8 cellular contexts compared by ENCODE assay signal in the genomic region with DNA sequence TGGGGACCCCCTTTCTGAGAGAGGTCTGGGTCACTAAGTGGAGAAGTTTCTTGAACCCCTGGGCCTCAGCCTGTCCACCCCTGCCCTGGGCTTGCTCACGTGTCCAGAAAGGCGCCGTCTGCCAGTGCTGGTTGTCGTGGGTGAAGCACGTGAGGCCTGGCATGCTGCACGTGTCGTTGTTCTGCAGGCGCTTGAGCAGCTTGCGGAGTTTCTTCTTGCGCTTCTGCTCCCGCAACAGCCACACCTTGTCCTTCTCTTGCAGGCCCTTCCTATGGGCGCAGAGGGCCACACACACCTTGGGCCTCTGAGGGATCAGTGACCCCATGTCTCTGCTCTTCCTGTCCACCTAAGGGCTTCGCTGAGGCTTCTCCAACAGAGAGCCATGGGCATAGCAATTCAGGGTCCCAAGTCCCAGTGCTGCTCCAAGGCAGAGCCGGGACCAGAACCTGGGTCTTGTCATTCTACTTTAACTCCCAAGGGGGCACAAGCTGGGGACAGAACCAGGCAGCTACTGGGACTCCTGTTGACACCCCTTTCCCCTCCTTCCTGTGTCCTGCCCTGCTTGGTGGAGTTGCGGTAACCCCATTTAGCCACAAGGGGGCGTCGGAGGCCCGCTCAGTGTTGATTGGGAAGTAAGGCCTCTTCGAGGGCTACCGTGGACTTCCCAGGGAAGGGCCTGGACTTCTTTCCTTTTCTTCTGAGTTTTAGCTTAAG.
DNase-seq lines count a peak whose midpoint lies in the region; ATAC-seq and TF ChIP-seq lines count a peak whose summit lies in the region.

No MANE protein-coding gene starts in this region.

- H3K9me3 Mint-ChIP-seq in IgD-negative memory B cell, result no peaks in the 10 kb centered on the region
- no peaks in the 10 kb centered on the region for H3K9me3 Mint-ChIP-seq in activated T-cell treated with anti-CD3 and anti-CD28 coated beads, Interleukin-2, amount 50 U/mL, for 72 hours
- H3K9me3 Mint-ChIP-seq in neural progenitor cell, result no peaks in the 10 kb centered on the region

- H2AFZ ChIP-seq in neural progenitor cell (replicated peaks), result no peak overlapping the region

- no peak overlapping the region for H3K4me2 ChIP-seq in neural progenitor cell

- peak; percentile 76 for DNase-seq in Daoy (ENCODE audit: low read depth)
- DNase-seq in RKO (ENCODE audit: low spot score), result peak; percentile 72
- DNase-seq in activated T-cell treated with anti-CD3 and anti-CD28 coated beads, Interleukin-2, amount 50 U/mL, for 72 hours, result peak; percentile 69 to 73
- peak; percentile 82 for DNase-seq in fibroblast of peridontal ligament (ENCODE audit: extremely low read depth)
- peak; percentile 82 for DNase-seq in neural progenitor cell (ENCODE audit: low spot score)
- peak; percentile 52 for DNase-seq in stromal cell of bone marrow (ENCODE audit: low read depth)

- peak; percentile 97 for TF ChIP-seq CTCF in neural progenitor cell (IDR thresholded peaks at IDR 0.05)

- H3K4me3 Mint-ChIP-seq in IgD-negative memory B cell, result peak overlapping the region in 3 of 4 donors; percentile 3 to 39 (median 38)
- H3K4me3 Mint-ChIP-seq in activated T-cell treated with anti-CD3 and anti-CD28 coated beads, Interleukin-2, amount 50 U/mL, for 72 hours, result no peak overlapping the region
- H3K4me3 Mint-ChIP-seq in neural progenitor cell, result no peak overlapping the region

- H3K4me1 ChIP-seq in neural progenitor cell, result no peaks in the 10 kb centered on the region

- no peak overlapping the region for H3K27ac ChIP-seq in neural progenitor cell

- H3K4me1 Mint-ChIP-seq in IgD-negative memory B cell (peaks cover 0 to 16% (median 5%) of the 10 kb centered on the region in 3 donors), neural progenitor cell (peaks cover 20% of the 10 kb centered on the region)
- H3K4me1 Mint-ChIP-seq in activated T-cell treated with anti-CD3 and anti-CD28 coated beads, Interleukin-2, amount 50 U/mL, for 72 hours (ENCODE audit: low read depth), result no peaks in the 10 kb centered on the region

- H3K36me3 ChIP-seq in neural progenitor cell, result no peaks in the 10 kb centered on the region

- no peaks in the 10 kb centered on the region for H3K79me2 ChIP-seq in neural progenitor cell (ENCODE audit: low read depth)

- no peak overlapping the region for H3K4me3 ChIP-seq in neural progenitor cell

- H3K27ac Mint-ChIP-seq in IgD-negative memory B cell, result peak overlapping the region; percentile 67 to 91 (median 80)
- H3K27ac Mint-ChIP-seq in activated T-cell treated with anti-CD3 and anti-CD28 coated beads, Interleukin-2, amount 50 U/mL, for 72 hours, result no peak overlapping the region
- H3K27ac Mint-ChIP-seq in neural progenitor cell, result no peak overlapping the region

- peak; percentile 62 to 73 for ATAC-seq in activated T-cell treated with anti-CD3 and anti-CD28 coated beads, Interleukin-2, amount 50 U/mL, for 72 hours (replicated peaks in 1 of 2)
- ATAC-seq in GM21528 (IDR thresholded peaks at IDR 0.05; ENCODE audit: low FRiP score, unreplicated experiment), result no peak

- no peaks in the 10 kb centered on the region for H3K36me3 Mint-ChIP-seq in IgD-negative memory B cell
- H3K36me3 Mint-ChIP-seq in activated T-cell treated with anti-CD3 and anti-CD28 coated beads, Interleukin-2, amount 50 U/mL, for 72 hours (ENCODE audit: insufficient read depth in 2 of 2), result peaks cover 1 to 7% of the 10 kb centered on the region in 2 donors
- H3K36me3 Mint-ChIP-seq in neural progenitor cell, result no peaks in the 10 kb centered on the region

- H4K20me1 ChIP-seq in neural progenitor cell (ENCODE audit: low read depth), result no peaks in the 10 kb centered on the region

- peaks cover 9% of the 10 kb centered on the region for H3F3A ChIP-seq in neural progenitor cell (ENCODE audit: low read depth)

- no peak overlapping the region for H3K9ac ChIP-seq in neural progenitor cell

- H3K27me3 ChIP-seq in neural progenitor cell, result no peaks in the 10 kb centered on the region

- no peaks in the 10 kb centered on the region for H3K9me3 ChIP-seq in neural progenitor cell (ENCODE audit: low read depth)

- H3K27me3 Mint-ChIP-seq in IgD-negative memory B cell (no peaks in the 10 kb centered on the region), neural progenitor cell (ENCODE audit: insufficient read depth, low read depth) (peaks cover 2% of the 10 kb centered on the region)
- H3K27me3 Mint-ChIP-seq in activated T-cell treated with anti-CD3 and anti-CD28 coated beads, Interleukin-2, amount 50 U/mL, for 72 hours (ENCODE audit: low read depth), result no peaks in the 10 kb centered on the region

Comparison
In these comparisons a context has a peak if more than half of its experiments do, and no peak if none do; other contexts are left out.
1. H3K27ac Mint-ChIP-seq: peak in IgD-negative memory B cell (3 of 3); none in activated T-cell treated with anti-CD3 and anti-CD28 coated beads, Interleukin-2, amount 50 U/mL, for 72 hours (single experiment) and neural progenitor cell (single experiment).
2. H3K4me3 Mint-ChIP-seq: peak in IgD-negative memory B cell (3 of 4); none in activated T-cell treated with anti-CD3 and anti-CD28 coated beads, Interleukin-2, amount 50 U/mL, for 72 hours (0 of 2) and neural progenitor cell (single experiment).
3. Peak in every context shown above with its lines, with median percentiles within 50 percentile points of each other: DNase-seq.